ENCODE assay signal across 14 cellular contexts in genomic region chr1:76138217-76138616, GRCh38.
"Had no signal": no experiment of that assay in that cellular context is flagged by ENCODE, and none has a peak within 500 bp of the region (broad histone marks: within the 10 kb centered on the region; RNA-seq: fewer than 3 reads in every experiment).

No MANE protein-coding gene starts in this region.

- H3K4me3 ChIP-seq: SJSA1, vagina had no signal

- H3K27ac ChIP-seq: brain microvascular endothelial cell, neutrophil, SJSA1, vagina had no signal

- H3K27me3 ChIP-seq: brain microvascular endothelial cell, neutrophil, SJSA1, vagina had no signal

- H3K36me3 ChIP-seq: brain microvascular endothelial cell, neutrophil, SJSA1, vagina had no signal

- DNase-seq: activated CD4-positive, alpha-beta T cell treated with anti-CD3 and anti-CD28 coated beads, Interleukin-2, amount 50 U/mL, for 1 hour; activated effector memory CD4-positive, alpha-beta T cell treated with Interleukin-2 at 50 U/mL for 16 hours; amniotic stem cell; brain microvascular endothelial cell; hypothalamus; naive B cell; posterior cingulate gyrus; stimulated activated CD4-positive, alpha-beta T cell treated with anti-CD3 and anti-CD28 coated beads, Interleukin-2, amount 100 ng/mL, for 48 hours; stimulated activated naive CD4-positive, alpha-beta T cell treated with Interleukin-2 at 50 U/mL for 16 hours; SW 1271 had no signal

- ATAC-seq: activated naive CD4-positive, alpha-beta T cell treated with anti-CD3 and anti-CD28 coated beads, Interleukin-2, amount 50 U/mL, for 72 hours had no signal

- H3K4me1 ChIP-seq: SJSA1, vagina had no signal

- H3K9me3 ChIP-seq: neutrophil, SJSA1, vagina had no signal
